In genomic region chr21:34824314-34824713, GRCh38 we compare ENCODE assay signal across 26 cellular contexts.
DNase-seq lines count a peak whose midpoint lies in the region; ATAC-seq, FAIRE-seq and TF ChIP-seq lines count a peak whose summit lies in the region.
"Had no signal": no experiment of that assay in that cellular context is flagged by ENCODE, and none has a peak within 500 bp of the region (broad histone marks: within the 10 kb centered on the region; RNA-seq: fewer than 3 reads in every experiment).

No MANE protein-coding gene starts in this region.

- H3K36me3 ChIP-seq in suprapubic skin (peaks cover 25% of the 10 kb centered on the region), Karpas-422 (ENCODE audit: insufficient read depth, low read length) (no peaks in the 10 kb centered on the region)

- H3K9me3 ChIP-seq in suprapubic skin (no peaks in the 10 kb centered on the region), Karpas-422 (ENCODE audit: low read length) (no peaks in the 10 kb centered on the region)
- H3K9me3 ChIP-seq: body of pancreas, left lung had no signal

- ATAC-seq in activated T-cell treated with anti-CD3 and anti-CD28 coated beads, Interleukin-2, amount 50 U/mL, for 72 hours (replicated peaks in 1 of 2): no peak
- ATAC-seq in activated T-cell treated with anti-CD3 and anti-CD28 coated beads, Interleukin-2, amount 50 U/mL, for 4 hours: no peak
- ATAC-seq in T-cell (replicated peaks in 1 of 4): no peak
- ATAC-seq in GM21529 (IDR thresholded peaks at IDR 0.05; ENCODE audit: unreplicated experiment): no peak
- ATAC-seq: body of pancreas, left lung, sciatic nerve had no signal

- TF ChIP-seq POLR2A in suprapubic skin (IDR thresholded peaks at IDR 0.05): no peak

- no peak overlapping the region for H3K4me2 ChIP-seq in Karpas-422 (ENCODE audit: low read depth, low read length, poor library complexity, severe bottlenecking)

- no peaks in the 10 kb centered on the region for H3K27me3 ChIP-seq in suprapubic skin
- H3K27me3 ChIP-seq in Karpas-422 (ENCODE audit: low read length): no peaks in the 10 kb centered on the region
- H3K27me3 ChIP-seq: body of pancreas, left lung had no signal

- no peaks in the 10 kb centered on the region for H4K20me1 ChIP-seq in Karpas-422 (ENCODE audit: insufficient read depth, low read depth, low read length)

- H3K27ac ChIP-seq in suprapubic skin: peak overlapping the region; percentile 68
- no peak overlapping the region for H3K27ac ChIP-seq in Karpas-422 (ENCODE audit: low read length)
- H3K27ac ChIP-seq: body of pancreas, SK-N-MC had no signal

- H3K27ac Mint-ChIP-seq in activated T-cell treated with anti-CD3 and anti-CD28 coated beads, Interleukin-2, amount 50 U/mL, for 72 hours: peak overlapping the region; percentile 20
- H3K27ac Mint-ChIP-seq in T-cell: peak overlapping the region; percentile 9 to 64
- H3K27ac Mint-ChIP-seq: activated CD4-positive, alpha-beta T cell treated with anti-CD3 and anti-CD28 coated beads, Interleukin-2, amount 10 ng/mL, durations not matched to agents 24 days and 14 days; IgD-negative memory B cell had no signal

- no peak for DNase-seq in activated T-cell treated with anti-CD3 and anti-CD28 coated beads, Interleukin-2, amount 50 U/mL, for 72 hours
- DNase-seq in activated T-cell treated with anti-CD3 and anti-CD28 coated beads, Interleukin-2, amount 50 U/mL, for 4 hours: no peak
- DNase-seq in T-cell (no peak), fibroblast of villous mesenchyme (ENCODE audit: low read depth) (peak; percentile 53), suprapubic skin (ENCODE audit: low spot score in 2 of 2) (no peak), Karpas-422 (no peak), GM19239 (ENCODE audit: insufficient read length, low spot score) (no peak)
- DNase-seq: activated CD4-positive, alpha-beta T cell treated with anti-CD3 and anti-CD28 coated beads, Interleukin-2, amount 10 ng/mL, durations not matched to agents 24 days and 14 days; body of pancreas; COR-L47; DND-41; foreskin melanocyte; hippocampal formation; left lung; NCI-H345; NCI-H748 treated with DMSO at 0.1 percent for 48 hours; posterior cingulate gyrus; stimulated activated CD4-positive, alpha-beta T cell treated with anti-CD3 and anti-CD28 coated beads, Interleukin-15, amount 100 ng/mL, for 24 hours; T-helper 2 cell; trophoblast cell had no signal

- H3K27me3 Mint-ChIP-seq in activated T-cell treated with anti-CD3 and anti-CD28 coated beads, Interleukin-2, amount 50 U/mL, for 72 hours (ENCODE audit: low read depth): no peaks in the 10 kb centered on the region
- no peaks in the 10 kb centered on the region for H3K27me3 Mint-ChIP-seq in activated T-cell treated with anti-CD3 and anti-CD28 coated beads, Interleukin-2, amount 50 U/mL, for 4 hours (ENCODE audit: low read depth)
- no peaks in the 10 kb centered on the region for H3K27me3 Mint-ChIP-seq in T-cell
- H3K27me3 Mint-ChIP-seq: activated CD4-positive, alpha-beta T cell treated with anti-CD3 and anti-CD28 coated beads, Interleukin-2, amount 10 ng/mL, durations not matched to agents 24 days and 14 days; IgD-negative memory B cell had no signal

- POLR2A ChIA-PET in T-cell (lab: Charles Lee): no interaction called here

- no peaks in the 10 kb centered on the region for H3K9me3 Mint-ChIP-seq in activated T-cell treated with anti-CD3 and anti-CD28 coated beads, Interleukin-2, amount 50 U/mL, for 72 hours
- H3K9me3 Mint-ChIP-seq in activated T-cell treated with anti-CD3 and anti-CD28 coated beads, Interleukin-2, amount 50 U/mL, for 4 hours: peaks cover 7% of the 10 kb centered on the region
- peaks cover 0 to 7% (median 5%) of the 10 kb centered on the region in 3 donors for H3K9me3 Mint-ChIP-seq in T-cell
- H3K9me3 Mint-ChIP-seq: IgD-negative memory B cell, neural crest cell had no signal

- H2AFZ ChIP-seq in Karpas-422 (ENCODE audit: low read length): no peak overlapping the region

- TF ChIP-seq CTCF in fibroblast of villous mesenchyme (IDR thresholded peaks at IDR 0.05; ENCODE audit: insufficient read depth, low read depth, low read length) (no peak), suprapubic skin (IDR thresholded peaks at IDR 0.05) (no peak)

- no peak overlapping the region for H3K4me3 Mint-ChIP-seq in activated T-cell treated with anti-CD3 and anti-CD28 coated beads, Interleukin-2, amount 50 U/mL, for 72 hours
- H3K4me3 Mint-ChIP-seq in activated T-cell treated with anti-CD3 and anti-CD28 coated beads, Interleukin-2, amount 50 U/mL, for 4 hours: no peak overlapping the region
- H3K4me3 Mint-ChIP-seq in T-cell: no peak overlapping the region
- H3K4me3 Mint-ChIP-seq: activated CD4-positive, alpha-beta T cell treated with anti-CD3 and anti-CD28 coated beads, Interleukin-2, amount 10 ng/mL, durations not matched to agents 24 days and 14 days; IgD-negative memory B cell; neural crest cell had no signal

- WGBS in suprapubic skin: 64% methylated on average over 1 of the region's 1 CpG

- H3K4me1 ChIP-seq in suprapubic skin (peaks cover 19% of the 10 kb centered on the region), Karpas-422 (ENCODE audit: low read length) (no peaks in the 10 kb centered on the region)
- H3K4me1 ChIP-seq: body of pancreas had no signal

- CTCF ChIA-PET in T-cell (lab: Charles Lee): interaction anchor here in 1 of 2 donors (0.5 kb wide), 1 partner anchor 336 kb away, joined by 3 read pairs; no protein-coding TSS in a partner anchor

- no peak overlapping the region for H3K9ac ChIP-seq in Karpas-422 (ENCODE audit: low read length)

- peaks cover 25 to 37% of the 10 kb centered on the region in 2 donors for H3K36me3 Mint-ChIP-seq in activated T-cell treated with anti-CD3 and anti-CD28 coated beads, Interleukin-2, amount 50 U/mL, for 72 hours (ENCODE audit: insufficient read depth in 2 of 2)
- H3K36me3 Mint-ChIP-seq in activated T-cell treated with anti-CD3 and anti-CD28 coated beads, Interleukin-2, amount 50 U/mL, for 4 hours (ENCODE audit: insufficient read depth): peaks cover 70% of the 10 kb centered on the region
- H3K36me3 Mint-ChIP-seq in T-cell: peaks cover 68% of the 10 kb centered on the region

- no peak overlapping the region for H3K4me3 ChIP-seq in fibroblast of villous mesenchyme (ENCODE audit: low read depth, low read length)
- no peak overlapping the region for H3K4me3 ChIP-seq in suprapubic skin
- H3K4me3 ChIP-seq in Karpas-422 (ENCODE audit: low read length): no peak overlapping the region
- H3K4me3 ChIP-seq: body of pancreas, left lung, SK-N-MC had no signal

- no peak for TF ChIP-seq EP300 in suprapubic skin (IDR thresholded peaks at IDR 0.05)

- no peaks in the 10 kb centered on the region for H3K9me2 ChIP-seq in Karpas-422 (replicated peaks; ENCODE audit: insufficient read depth, low read length)

- H3K79me2 ChIP-seq in Karpas-422 (ENCODE audit: low read length): no peaks in the 10 kb centered on the region

- no peaks in the 10 kb centered on the region for H3K4me1 Mint-ChIP-seq in activated T-cell treated with anti-CD3 and anti-CD28 coated beads, Interleukin-2, amount 50 U/mL, for 72 hours (ENCODE audit: low read depth)
- H3K4me1 Mint-ChIP-seq in activated T-cell treated with anti-CD3 and anti-CD28 coated beads, Interleukin-2, amount 50 U/mL, for 4 hours (ENCODE audit: low read depth): peaks cover 17% of the 10 kb centered on the region
- peaks cover 6 to 21% (median 17%) of the 10 kb centered on the region in 3 donors for H3K4me1 Mint-ChIP-seq in T-cell
- H3K4me1 Mint-ChIP-seq: IgD-negative memory B cell had no signal

- no peak for FAIRE-seq in GM19239 (lab: Jason Lieb, UNC)
- FAIRE-seq: A204.1 had no signal
